In the genomic region with DNA sequence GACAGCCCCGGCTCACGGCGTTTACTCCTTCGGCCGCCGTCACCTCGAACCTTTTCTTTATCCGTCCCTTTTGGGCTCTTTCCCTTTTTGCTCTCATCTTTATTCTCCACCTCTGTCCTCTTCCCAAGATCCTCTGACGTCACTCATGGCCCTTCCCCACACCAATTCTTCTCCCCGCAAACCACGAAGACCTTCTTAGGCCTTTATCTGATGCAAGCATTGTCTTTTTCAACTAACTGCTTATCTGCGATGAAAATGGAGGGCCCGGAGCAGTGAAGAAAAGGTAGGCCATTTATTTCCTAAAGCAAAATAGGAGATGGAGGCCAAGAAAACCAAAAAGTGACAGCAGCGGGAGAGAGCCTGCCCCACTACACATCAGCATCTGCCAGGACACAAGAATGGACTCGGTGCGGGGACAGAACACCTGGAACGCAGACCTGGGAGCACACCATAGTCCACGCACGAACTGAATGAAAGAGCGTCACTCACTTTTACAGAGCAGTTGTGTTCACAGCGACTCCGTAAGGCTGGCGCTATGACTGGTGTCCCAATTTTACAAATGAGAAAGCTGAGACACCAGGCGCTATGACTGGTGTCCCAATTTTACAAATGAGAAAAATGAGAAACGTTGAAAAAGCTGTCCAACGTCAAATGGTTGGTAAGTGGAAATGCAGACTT, we compare ENCODE assay signal across 9 cellular contexts. TPM values are rescaled to one million over a fixed set of nuclear protein-coding genes. Genes with fewer than 3 reads are reported as not detected.
DNase-seq lines count a peak whose midpoint lies in the region; ATAC-seq and TF ChIP-seq lines count a peak whose summit lies in the region.
"Had no signal": no experiment of that assay in that cellular context is flagged by ENCODE, and none has a peak within 500 bp of the region (broad histone marks: within the 10 kb centered on the region; RNA-seq: fewer than 3 reads in every experiment).

No MANE protein-coding gene starts in this region.

- H3K36me3 ChIP-seq in NT2/D1 (ENCODE audit: insufficient read depth, insufficient read length, low read length): no peaks in the 10 kb centered on the region

- H3K4me3 ChIP-seq in AG10803 (ENCODE audit: low read length): no peak overlapping the region; the same call in 1 of the 2 replicates
- H3K4me3 ChIP-seq in NT2/D1 (ENCODE audit: insufficient read length, low read depth): peak overlapping the region; percentile 41
- no peak overlapping the region for H3K4me3 ChIP-seq in fibroblast of the aortic adventitia (ENCODE audit: low read depth, low read length)
- H3K4me3 ChIP-seq: PC-9 had no signal

- H3K4me1 ChIP-seq in NT2/D1 (ENCODE audit: insufficient read depth, insufficient read length): peaks cover 2% of the 10 kb centered on the region

- H3K9me3 ChIP-seq in NT2/D1 (ENCODE audit: insufficient read depth, low read length): no peaks in the 10 kb centered on the region

- DNase-seq in AG10803 (ENCODE audit: low read depth) (peak; percentile 13), NT2/D1 (ENCODE audit: low read depth, low spot score) (no peak), fibroblast of the aortic adventitia (ENCODE audit: low read depth) (peak; percentile 25), omental fat pad (ENCODE audit: low spot score) (no peak), NCI-H526 treated with DMSO at 0.1 percent for 48 hours (lab: John Stamatoyannopoulos, UW) (no peak), anterior cingulate cortex (lab: John Stamatoyannopoulos, UW) (no peak), NCI-H1694 treated with DMSO at 0.1 percent for 48 hours (lab: John Stamatoyannopoulos, UW) (no peak)
- DNase-seq: PC-9 had no signal

- H3K27me3 ChIP-seq in NT2/D1 (ENCODE audit: insufficient read depth, insufficient read length): no peaks in the 10 kb centered on the region

- ATAC-seq in omental fat pad (ENCODE audit: low FRiP score) (peak; percentile 35), GM21390 (IDR thresholded peaks at IDR 0.05; ENCODE audit: unreplicated experiment) (no peak)

- TF ChIP-seq CTCF in AG10803 (conservative IDR thresholded peaks at IDR 0.05; ENCODE audit: low read length): no peak
- TF ChIP-seq CTCF in fibroblast of the aortic adventitia (IDR thresholded peaks at IDR 0.05; ENCODE audit: insufficient read depth, low read length): no peak
- TF ChIP-seq CTCF in omental fat pad (IDR thresholded peaks at IDR 0.05): no peak

- H3K9ac ChIP-seq in NT2/D1 (ENCODE audit: insufficient read length, low read depth): peak overlapping the region; percentile 50

RNA-seq across cellular contexts. Expression of a gene that starts 45.3 kb away (rescaled TPM):
- total RNA-seq in fibroblast of the aortic adventitia (ENCODE audit: low replicate concordance) (7.0 and 7.2 TPM in 2 replicates), omental fat pad (10 to 100 TPM in 1 of 4 donors, 1 to 10 TPM in 3; 5.4 to 11.8 (median 5.9) TPM)

Comparison
In these comparisons a context has a peak if more than half of its experiments do, and no peak if none do; other contexts are left out.
1. DNase-seq: peak in AG10803 (single experiment) and fibroblast of the aortic adventitia (single experiment); none in NT2/D1 (single experiment), omental fat pad (single experiment), NCI-H526 treated with DMSO at 0.1 percent for 48 hours (single experiment), anterior cingulate cortex (0 of 58) and NCI-H1694 treated with DMSO at 0.1 percent for 48 hours (single experiment).